ENCODE assay signal across 9 cellular contexts in the genomic region with DNA sequence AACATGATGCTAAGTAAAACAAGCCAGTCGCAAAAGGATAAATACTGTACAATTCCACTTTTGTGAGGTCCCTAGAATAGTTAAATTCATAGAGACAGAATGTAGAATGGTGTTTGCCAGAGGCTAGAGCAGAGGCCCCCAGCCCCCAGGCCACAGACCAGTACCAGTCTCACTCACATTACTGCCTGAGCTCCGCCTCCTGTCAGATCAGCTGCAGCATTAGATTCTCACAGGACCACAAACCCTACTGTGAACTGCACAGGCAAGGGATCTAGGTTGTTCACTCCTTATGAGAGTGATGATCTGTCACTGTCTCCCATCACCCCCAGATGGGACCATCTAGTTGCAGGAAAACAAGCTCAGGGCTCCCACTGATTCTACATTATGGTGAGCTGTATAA. TPM values are rescaled to one million over a fixed set of nuclear protein-coding genes. Genes with fewer than 3 reads are reported as not detected.
DNase-seq lines count a peak whose midpoint lies in the region; ATAC-seq, FAIRE-seq and TF ChIP-seq lines count a peak whose summit lies in the region.
"Not testable (repeated sequence)": the region's sequence is repeated elsewhere in the genome, so short reads cannot be mapped to it uniquely, and the experiment has no call there.
"Had no signal": no experiment of that assay in that cellular context is flagged by ENCODE, and none has a peak within 500 bp of the region (broad histone marks: within the 10 kb centered on the region; RNA-seq: fewer than 3 reads in every experiment).

No MANE protein-coding gene starts in this region.

- not testable (repeated sequence) for H3K4me3 ChIP-seq in A549; KMS-11 (IDR thresholded peaks at IDR 0.05; ENCODE audit: insufficient read depth, low read depth, low read length); SJCRH30; body of pancreas; endothelial cell of umbilical vein (replicated peaks in 1 of 3; ENCODE audit: insufficient read depth in 1 of 3, low read depth in 1 of 3, low read length in 3 of 3); heart left ventricle; skeletal muscle tissue (ENCODE audit: low read length in 3 of 3)

- 90% methylated on average over 2 of the region's 2 CpGs for WGBS in A549 (ENCODE audit: missing lambda C conversion rate)
- WGBS in body of pancreas, 2 donors: 80 to 91% methylated on average over 2 of the region's 2 CpGs
- 92 to 97% (median 94%) methylated on average over 2 of the region's 2 CpGs for WGBS in heart left ventricle, 4 donors

- not testable (repeated sequence) for ATAC-seq in A549, body of pancreas
- ATAC-seq in heart left ventricle: peak in 2 of 4 donors; percentile 23 to 35

- H3K9ac ChIP-seq in KMS-11 (peak overlapping the region; percentile 23; the same call in 1 of the 2 replicates), endothelial cell of umbilical vein (replicated peaks; ENCODE audit: extremely low read depth, insufficient read depth, low read length) (peak overlapping the region; percentile 85)
- not testable (repeated sequence) for H3K9ac ChIP-seq in skeletal muscle tissue (ENCODE audit: low read depth in 1 of 3, low read length in 3 of 3)

- TF ChIP-seq CTCF in A549 (IDR thresholded peaks at IDR 0.05); KMS-11 (conservative IDR thresholded peaks at IDR 0.05; ENCODE audit: low read depth, low read length); body of pancreas (IDR thresholded peaks at IDR 0.05); endothelial cell of umbilical vein (IDR thresholded peaks at IDR 0.05; ENCODE audit: extremely low read depth in 1 of 2, insufficient read depth in 1 of 2, low read depth in 1 of 2, low read length in 2 of 2); heart left ventricle (IDR thresholded peaks at IDR 0.05): not testable (repeated sequence)

- TF ChIP-seq RAD21 in A549 (conservative IDR thresholded peaks at IDR 0.05 in 1 of 2, IDR thresholded peaks at IDR 0.05 in 1 of 2): not testable (repeated sequence)

- CTCF ChIA-PET in A549 (lab: Yijun Ruan, JAX): interaction anchor here (0.7 to 1.5 kb wide), 3 partner anchors 14 to 223 kb away, joined by 3 to 4 read pairs (median 3); a partner anchor contains a TSS
- CTCF ChIA-PET in endothelial cell of umbilical vein (lab: Charles Lee): interaction anchor here (0.9 to 2.1 kb wide), 6 partner anchors 11 to 301 kb away, joined by 3 to 9 read pairs (median 6); a partner anchor contains a TSS

- DNase-seq in A549 (ENCODE audit: low read depth in 1 of 2, low spot score in 1 of 2); SJCRH30; body of pancreas; endothelial cell of umbilical vein (ENCODE audit: low read depth, low spot score); heart left ventricle: not testable (repeated sequence)
- peak; percentile 17 for DNase-seq in myocyte (ENCODE audit: low read depth)

- TF ChIP-seq EP300 in A549 (IDR thresholded peaks at IDR 0.05): not testable (repeated sequence)

- not testable (repeated sequence) for H3K79me2 ChIP-seq in KMS-11 (ENCODE audit: insufficient read depth, low read depth); endothelial cell of umbilical vein (ENCODE audit: control insufficient read depth, insufficient read depth, low read length)

- H3K9me3 ChIP-seq in A549; SJCRH30 (replicated peaks); body of pancreas; endothelial cell of umbilical vein (replicated peaks; ENCODE audit: control insufficient read depth, insufficient read depth, low read length); heart left ventricle; skeletal muscle tissue (ENCODE audit: control insufficient read depth in 3 of 3, low read length in 3 of 3): not testable (repeated sequence)

- POLR2A ChIA-PET in A549 (lab: Yijun Ruan, JAX): not testable (repeated sequence)
- POLR2A ChIA-PET in endothelial cell of umbilical vein (lab: Charles Lee): interaction anchor here (0.8 to 2.4 kb wide), 3 partner anchors 14 to 36 kb away, joined by 3 to 7 read pairs (median 5); no protein-coding TSS in a partner anchor

- peak overlapping the region; percentile 31; the same call in 1 of the 2 replicates for H2AFZ ChIP-seq in KMS-11 (ENCODE audit: low read depth)
- not testable (repeated sequence) for H2AFZ ChIP-seq in endothelial cell of umbilical vein (ENCODE audit: low read depth, low read length)

- intact Hi-C loops in body of pancreas (cut with DNase I); heart left ventricle (cut with DNase I): not testable (repeated sequence)
- intact Hi-C loops in endothelial cell of umbilical vein (cut with micrococcal nuclease): loop anchor here (1.0 to 5.0 kb wide), 5 partner anchors 13 to 402 kb away; no protein-coding TSS in a partner anchor

- dilution Hi-C loops in endothelial cell of umbilical vein (cut with MboI; ENCODE audit: extremely low pct_ligation_motif_present, low sequenced_read_pairs): not testable (repeated sequence)

- not testable (repeated sequence) for TF ChIP-seq POLR2A in A549 (IDR thresholded peaks at IDR 0.05; ENCODE audit: low read length); body of pancreas (IDR thresholded peaks at IDR 0.05); endothelial cell of umbilical vein (IDR thresholded peaks at IDR 0.05; ENCODE audit: low read depth, low read length); heart left ventricle (IDR thresholded peaks at IDR 0.05)

- H3K27ac ChIP-seq in A549: peak overlapping the region; percentile 57 to 63; a peak in 5 of 6 replicates
- peak overlapping the region; percentile 36 for H3K27ac ChIP-seq in KMS-11
- peak overlapping the region; percentile 62 for H3K27ac ChIP-seq in SJCRH30
- peak overlapping the region; percentile 52 to 88 (median 70) for H3K27ac ChIP-seq in body of pancreas
- peak overlapping the region; percentile 96 for H3K27ac ChIP-seq in endothelial cell of umbilical vein (ENCODE audit: insufficient read depth, low read depth, low read length)
- H3K27ac ChIP-seq in heart left ventricle: peak overlapping the region in 9 of 12 donors; percentile 29 to 79 (median 63)
- peak overlapping the region; percentile 46 for H3K27ac ChIP-seq in skeletal muscle tissue (ENCODE audit: low read depth, low read length)

- not testable (repeated sequence) for H4K20me1 ChIP-seq in KMS-11 (ENCODE audit: insufficient read depth); endothelial cell of umbilical vein (replicated peaks; ENCODE audit: control insufficient read depth, extremely low read depth, insufficient read depth, low read length)

- TSS peak; percentile 88 for BruUV-seq in endothelial cell of umbilical vein (replicated peaks; lab: Mats Ljungman, UMichigan)

- H3K9me1 ChIP-seq in endothelial cell of umbilical vein (replicated peaks; ENCODE audit: control insufficient read depth, extremely low read depth, insufficient read depth, low read length): not testable (repeated sequence)

- H3K4me2 ChIP-seq in A549: peak overlapping the region; percentile 64; the same call in 2 of the 3 replicates
- H3K4me2 ChIP-seq in KMS-11: peak overlapping the region; percentile 47
- H3K4me2 ChIP-seq in endothelial cell of umbilical vein (ENCODE audit: insufficient read depth, low read length): peak overlapping the region; percentile 14

- FAIRE-seq in A549 (lab: Jason Lieb, UNC): not testable (repeated sequence)
- peak; percentile 21 for FAIRE-seq in endothelial cell of umbilical vein (lab: Jason Lieb, UNC)

- H3K4me1 ChIP-seq in A549 (peaks cover 18% of the 10 kb centered on the region), KMS-11 (ENCODE audit: low read depth, poor library complexity, severe bottlenecking) (peaks cover 35% of the 10 kb centered on the region), SJCRH30 (peaks cover 11% of the 10 kb centered on the region; the same call in 1 of the 2 replicates), body of pancreas (peaks cover 17% of the 10 kb centered on the region), endothelial cell of umbilical vein (ENCODE audit: control insufficient read depth, extremely low read depth, insufficient read depth, low read length) (peaks cover 18% of the 10 kb centered on the region), heart left ventricle (peaks cover 0 to 27% (median 14%) of the 10 kb centered on the region in 12 donors)
- H3K4me1 ChIP-seq in skeletal muscle tissue (ENCODE audit: control insufficient read depth in 3 of 3, insufficient read depth in 3 of 3, low read length in 3 of 3): not testable (repeated sequence)

- not testable (repeated sequence) for H3K27me3 ChIP-seq in KMS-11 (ENCODE audit: insufficient read depth, low read depth); SJCRH30; body of pancreas; endothelial cell of umbilical vein (ENCODE audit: control insufficient read depth in 2 of 2, insufficient read depth in 2 of 2, low read length in 2 of 2); heart left ventricle; skeletal muscle tissue (ENCODE audit: control insufficient read depth in 3 of 3, insufficient read depth in 3 of 3, low read length in 3 of 3)

- H3K36me3 ChIP-seq in KMS-11 (ENCODE audit: insufficient read depth); SJCRH30; body of pancreas (replicated peaks in 1 of 2; ENCODE audit: insufficient read depth in 1 of 2, low read depth in 2 of 2); endothelial cell of umbilical vein (ENCODE audit: control insufficient read depth in 2 of 2, extremely low read depth in 1 of 2, insufficient read depth in 2 of 2, low read length in 2 of 2); heart left ventricle; skeletal muscle tissue (ENCODE audit: control insufficient read depth in 3 of 3, insufficient read depth in 3 of 3, low read length in 3 of 3): not testable (repeated sequence)

RNA-seq across cellular contexts. Expression of a gene that starts 17.5 kb away (rescaled TPM):
- polyA plus RNA-seq in A549 (2011; rRNA removed): 23.4 and 23.7 TPM in 2 replicates
- 5.2 and 6.4 TPM in 2 replicates for polyA plus RNA-seq in A549 (2012; cell fraction: cytosol; rRNA removed)
- polyA plus RNA-seq in A549 (2012; cell fraction: nucleus; rRNA removed): 5.4 and 6.7 TPM in 2 replicates
- polyA plus RNA-seq in A549 (2017; fragmentation: RNase III; extraction: RNeasy Plus Mini Kit Qiagen cat#74134 plus additional on column Dnase treatment): 7.1 to 8.8 TPM (median 7.1 TPM) in 3 replicates
- polyA minus RNA-seq in A549 (2011; rRNA and poly(A)+ RNA removed): 20.1 TPM in 2 replicates
- not detected in 2 replicates for total RNA-seq in SJCRH30 (2014; rRNA removed; shearing (Covaris generic))
- total RNA-seq in body of pancreas: 10 to 100 TPM; 18.5 to 41.5 TPM
- total RNA-seq in endothelial cell of umbilical vein: 86.5 and 100 TPM in 2 replicates
- 42.7 and 49.3 TPM in 2 replicates for polyA plus RNA-seq in endothelial cell of umbilical vein
- polyA plus RNA-seq in endothelial cell of umbilical vein (2011; cell fraction: cytosol; rRNA removed): 32.7 and 33.4 TPM in 2 replicates
- polyA plus RNA-seq in endothelial cell of umbilical vein (2011; cell fraction: nucleus; rRNA removed): 82.2 and 90.1 TPM in 2 replicates
- polyA plus RNA-seq in endothelial cell of umbilical vein (2012): 17.7 and 27.5 TPM in 2 replicates
- 164 and 167 TPM in 2 replicates for polyA minus RNA-seq in endothelial cell of umbilical vein
- 0.72 TPM for polyA minus RNA-seq in endothelial cell of umbilical vein (2011; cell fraction: cytosol; rRNA and poly(A)+ RNA removed)
- polyA minus RNA-seq in endothelial cell of umbilical vein (2011; cell fraction: nucleus; rRNA and poly(A)+ RNA removed): 135 and 183 TPM in 2 replicates
- 10 to 100 TPM in 1 of 9 donors, 1 to 10 TPM in 8; 5.3 to 12.8 (median 6.5) TPM for total RNA-seq in heart left ventricle
- 1 to 10 TPM; 3.0 to 3.7 TPM for polyA plus RNA-seq in heart left ventricle
- 3.9 and 7.2 TPM in 2 replicates for total RNA-seq in myocyte
- 6.7 TPM for polyA plus RNA-seq in myocyte (2012)
- total RNA-seq in skeletal muscle tissue: 4.7 TPM
- total RNA-seq: OCI-LY7 had no signal

Comparison
In these comparisons a context has a peak if more than half of its experiments do, and no peak if none do; other contexts are left out.
1. H3K27ac ChIP-seq: peak in every context shown above with its lines; median percentile 96 in endothelial cell of umbilical vein; 70 in body of pancreas; 63 in heart left ventricle; 62 in SJCRH30; 60 in A549; 46 in skeletal muscle tissue; 36 in KMS-11.
2. H3K4me2 ChIP-seq: peak in every context shown above with its lines; median percentile 64 in A549; 47 in KMS-11; 14 in endothelial cell of umbilical vein.